12 cellular contexts compared by ENCODE assay signal in the genomic region with DNA sequence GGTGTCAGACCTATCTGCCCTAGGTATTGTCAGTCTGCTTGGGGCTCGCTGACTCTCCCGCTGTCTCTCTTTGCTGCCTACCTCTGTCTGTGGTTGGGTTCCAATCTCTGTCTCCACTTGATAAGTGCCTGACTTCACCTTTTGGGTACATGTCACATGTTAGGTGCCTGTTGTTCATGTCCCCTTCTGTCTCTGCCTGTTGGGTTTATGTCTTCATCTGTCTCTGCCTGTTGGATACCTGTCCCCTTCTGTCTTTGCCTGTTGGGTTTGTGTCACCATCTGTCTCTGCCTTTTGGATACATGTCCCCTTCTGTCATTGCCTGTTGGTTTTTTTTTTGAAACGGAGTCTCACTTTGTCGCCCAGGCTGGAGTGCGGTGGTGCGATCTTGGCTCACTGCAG. TPM values are rescaled to one million over a fixed set of nuclear protein-coding genes. Genes with fewer than 3 reads are reported as not detected.
DNase-seq lines count a peak whose midpoint lies in the region; ATAC-seq and TF ChIP-seq lines count a peak whose summit lies in the region.
"Had no signal": no experiment of that assay in that cellular context is flagged by ENCODE, and none has a peak within 500 bp of the region (broad histone marks: within the 10 kb centered on the region; RNA-seq: fewer than 3 reads in every experiment).

No MANE protein-coding gene starts in this region.

- no peaks in the 10 kb centered on the region for H4K20me1 ChIP-seq in Karpas-422 (ENCODE audit: insufficient read depth, low read depth, low read length)

- peak overlapping the region; percentile 89; the same call in 1 of the 2 replicates for H3K9ac ChIP-seq in Karpas-422 (ENCODE audit: low read length)

- peaks cover 33% of the 10 kb centered on the region for H3K79me2 ChIP-seq in Karpas-422 (ENCODE audit: low read length)

- peaks cover 84 to 86% of the 10 kb centered on the region in 2 donors for H3K4me1 Mint-ChIP-seq in natural killer cell

- peak overlapping the region; percentile 81 for H3K4me2 ChIP-seq in Karpas-422 (ENCODE audit: low read depth, low read length, poor library complexity, severe bottlenecking)

- H3K4me3 Mint-ChIP-seq in natural killer cell, result peak overlapping the region; percentile 91

- in situ Hi-C loops in G401 (cut with HindIII; ENCODE audit: low sequenced_read_pairs), result no loop called here

- no peaks in the 10 kb centered on the region for H3K36me3 Mint-ChIP-seq in natural killer cell

- no peaks in the 10 kb centered on the region for H3K9me3 Mint-ChIP-seq in natural killer cell

- ATAC-seq in natural killer cell, result no peak
- ATAC-seq in HG03571 (IDR thresholded peaks at IDR 0.05; ENCODE audit: unreplicated experiment), result no peak

- H3K27ac ChIP-seq in Karpas-422 (ENCODE audit: low read length) (no peak overlapping the region), ascending aorta (peak overlapping the region; percentile 3 to 6)

- TF ChIP-seq CTCF in ascending aorta (IDR thresholded peaks at IDR 0.05) (no peak), natural killer cell (IDR thresholded peaks at IDR 0.05) (no peak)

- peak; percentile 73 for DNase-seq in G401 (ENCODE audit: low spot score)
- no peak for DNase-seq in Karpas-422
- DNase-seq in ascending aorta (ENCODE audit: low spot score in 2 of 2), result no peak
- no peak for DNase-seq in natural killer cell
- DNase-seq in NCI-H1092 (lab: John Stamatoyannopoulos, UW), result no peak
- no peak for DNase-seq in DMS53 treated with DMSO at 0.1 percent for 48 hours (lab: John Stamatoyannopoulos, UW; ENCODE audit: unreplicated experiment)
- DNase-seq: activated effector memory CD4-positive, alpha-beta T cell treated with Interleukin-2 at 50 U/mL for 16 hours; dermis blood vessel endothelial cell; DMS153; NCI-H226; stimulated activated CD4-positive, alpha-beta T cell treated with anti-CD3 and anti-CD28 coated beads, Interleukin-2, amount 100 ng/mL, for 24 hours had no signal

- H3K9me2 ChIP-seq in Karpas-422 (replicated peaks; ENCODE audit: insufficient read depth, low read length), result no peaks in the 10 kb centered on the region

- peak overlapping the region; percentile 99 for H3K27ac Mint-ChIP-seq in natural killer cell

- H3K4me3 ChIP-seq in Karpas-422 (ENCODE audit: low read length), result peak overlapping the region; percentile 66; the same call in 1 of the 2 replicates
- H3K4me3 ChIP-seq in ascending aorta, result no peak overlapping the region

- peaks cover 70% of the 10 kb centered on the region for H3K4me1 ChIP-seq in Karpas-422 (ENCODE audit: low read length)
- no peaks in the 10 kb centered on the region for H3K4me1 ChIP-seq in ascending aorta

- H3K9me3 ChIP-seq in Karpas-422 (ENCODE audit: low read length) (no peaks in the 10 kb centered on the region), ascending aorta (no peaks in the 10 kb centered on the region)

- H3K27me3 Mint-ChIP-seq in natural killer cell (ENCODE audit: low read depth in 2 of 2), result no peaks in the 10 kb centered on the region

- H2AFZ ChIP-seq in Karpas-422 (ENCODE audit: low read length), result no peak overlapping the region

- H3K27me3 ChIP-seq in Karpas-422 (ENCODE audit: low read length) (no peaks in the 10 kb centered on the region), ascending aorta (no peaks in the 10 kb centered on the region)

- intact Hi-C loops in ascending aorta (cut with DNase I) (no loop called here), natural killer cell (cut with micrococcal nuclease) (loop anchor here (5.0 to 10.0 kb wide), 2 partner anchors 153 to 429 kb away; a partner anchor contains a TSS)

- H3K36me3 ChIP-seq in Karpas-422 (ENCODE audit: insufficient read depth, low read length) (peaks cover 11% of the 10 kb centered on the region; the same call in 1 of the 2 replicates), ascending aorta (no peaks in the 10 kb centered on the region)

RNA-seq across cellular contexts. Expression of a gene that starts 14.6 kb away (rescaled TPM):
- total RNA-seq in G401 (2014; rRNA removed; shearing (Covaris generic)), result 254 and 296 TPM in 2 replicates
- total RNA-seq in Karpas-422 (2014; rRNA removed; shearing (Covaris generic); ENCODE audit: low replicate concordance), result 85.3 and 106 TPM in 2 replicates
- total RNA-seq in ascending aorta (9.6 TPM), natural killer cell (100 to 1,000 TPM; 191 to 226 (median 215) TPM)
